9 cellular contexts compared by ENCODE assay signal in genomic region chr22:24758164-24758799, GRCh38. TPM values are rescaled to one million over a fixed set of nuclear protein-coding genes. Genes with fewer than 3 reads are reported as not detected.
DNase-seq lines count a peak whose midpoint lies in the region; ATAC-seq and TF ChIP-seq lines count a peak whose summit lies in the region.
"Had no signal": no experiment of that assay in that cellular context is flagged by ENCODE, and none has a peak within 500 bp of the region (broad histone marks: within the 10 kb centered on the region; RNA-seq: fewer than 3 reads in every experiment).

No MANE protein-coding gene starts in this region.

- H3K36me3 Mint-ChIP-seq in activated T-cell treated with anti-CD3 and anti-CD28 coated beads, Interleukin-2, amount 50 U/mL, for 4 hours (ENCODE audit: insufficient read depth) = no peaks in the 10 kb centered on the region

- DNase-seq in AG08396 (ENCODE audit: low spot score) (peak; percentile 50), NCI-H748 treated with DMSO at 0.1 percent for 48 hours (lab: John Stamatoyannopoulos, UW) (peak; percentile 9), foreskin keratinocyte (peak in 1 of 2 donors; percentile 15), renal cortical epithelial cell (ENCODE audit: low read depth) (peak; percentile 40)
- peak; percentile 47 for DNase-seq in activated T-cell treated with anti-CD3 and anti-CD28 coated beads, Interleukin-2, amount 50 U/mL, for 4 hours

- H3K27me3 ChIP-seq in foreskin keratinocyte = peaks cover 28% of the 10 kb centered on the region

- TF ChIP-seq CTCF in GM12874 (IDR thresholded peaks at IDR 0.05; ENCODE audit: insufficient read depth, low read depth, low read length) (peak; percentile 58), foreskin keratinocyte (conservative IDR thresholded peaks at IDR 0.05) (peak; percentile 94)

- H3K27me3 Mint-ChIP-seq in activated T-cell treated with anti-CD3 and anti-CD28 coated beads, Interleukin-2, amount 50 U/mL, for 4 hours (ENCODE audit: low read depth) = no peaks in the 10 kb centered on the region

- no peaks in the 10 kb centered on the region for H3K9me3 Mint-ChIP-seq in activated T-cell treated with anti-CD3 and anti-CD28 coated beads, Interleukin-2, amount 50 U/mL, for 4 hours

- no peaks in the 10 kb centered on the region for H3K4me1 ChIP-seq in foreskin keratinocyte

- H3K4me3 Mint-ChIP-seq in activated T-cell treated with anti-CD3 and anti-CD28 coated beads, Interleukin-2, amount 50 U/mL, for 4 hours = no peak overlapping the region

- H3K4me1 Mint-ChIP-seq in activated T-cell treated with anti-CD3 and anti-CD28 coated beads, Interleukin-2, amount 50 U/mL, for 4 hours (ENCODE audit: low read depth) = no peaks in the 10 kb centered on the region

- H3K27ac ChIP-seq in foreskin keratinocyte = no peak overlapping the region

- ATAC-seq in activated T-cell treated with anti-CD3 and anti-CD28 coated beads, Interleukin-2, amount 50 U/mL, for 4 hours = no peak
- ATAC-seq in foreskin keratinocyte (no peak), GM19463 (IDR thresholded peaks at IDR 0.05; ENCODE audit: unreplicated experiment) (no peak), HG03196 (IDR thresholded peaks at IDR 0.05; ENCODE audit: unreplicated experiment) (no peak)

RNA-seq across cellular contexts. Expression of gene PIWIL3, which starts 16.2 kb away (rescaled TPM):
- total RNA-seq in activated T-cell treated with anti-CD3 and anti-CD28 coated beads, Interleukin-2, amount 50 U/mL, for 4 hours = not detected
- total RNA-seq in foreskin keratinocyte = not detected in 2 replicates
- not detected in 2 replicates for polyA plus RNA-seq in foreskin keratinocyte
- not detected in 2 replicates for total RNA-seq in renal cortical epithelial cell
- total RNA-seq: skeletal muscle tissue had no signal

RNA-seq across cellular contexts. Expression of gene SGSM1, which starts 47.7 kb away (rescaled TPM):
- total RNA-seq in activated T-cell treated with anti-CD3 and anti-CD28 coated beads, Interleukin-2, amount 50 U/mL, for 4 hours = under 1 TPM; 0.03 to 0.98 (median 0.05) TPM
- total RNA-seq in foreskin keratinocyte = not detected in 2 replicates
- polyA plus RNA-seq in foreskin keratinocyte = not detected in 2 replicates
- not detected in 2 replicates for total RNA-seq in renal cortical epithelial cell
